ENCODE assay signal across 8 cellular contexts in genomic region chr19:11673608-11674041, GRCh38.
DNase-seq lines count a peak whose midpoint lies in the region; ATAC-seq and TF ChIP-seq lines count a peak whose summit lies in the region.

No MANE protein-coding gene starts in this region.

- H3K4me1 ChIP-seq in fibroblast of lung (ENCODE audit: control insufficient read depth, extremely low read depth, insufficient read depth, low read length), result no peaks in the 10 kb centered on the region
- no peaks in the 10 kb centered on the region for H3K4me1 ChIP-seq in muscle layer of colon (ENCODE audit: insufficient read depth, low read length)

- no peak overlapping the region for H3K9ac ChIP-seq in fibroblast of lung (ENCODE audit: insufficient read depth, low read length)
- no peak overlapping the region for H3K9ac ChIP-seq in muscle layer of colon (ENCODE audit: low read length)

- no peaks in the 10 kb centered on the region for H3K79me2 ChIP-seq in fibroblast of lung (ENCODE audit: control insufficient read depth, insufficient read depth, low read length)

- peak overlapping the region; percentile 84 for H3K4me3 Mint-ChIP-seq in type B pancreatic cell

- H3K27me3 ChIP-seq in fibroblast of lung (ENCODE audit: control insufficient read depth, insufficient read depth, low read length) (no peaks in the 10 kb centered on the region), muscle layer of colon (ENCODE audit: control insufficient read depth in 1 of 2, insufficient read depth in 2 of 2, low read length in 2 of 2) (peaks cover 0 to 7% of the 10 kb centered on the region in 2 donors)

- H3K4me1 Mint-ChIP-seq in type B pancreatic cell (ENCODE audit: unreplicated experiment), result peaks cover 5% of the 10 kb centered on the region

- peak; percentile 66 to 92 for TF ChIP-seq CTCF in fibroblast of lung (conservative IDR thresholded peaks at IDR 0.05 in 1 of 2, IDR thresholded peaks at IDR 0.05 in 1 of 2; ENCODE audit: low read depth in 1 of 2, low read length in 2 of 2)
- peak; percentile 81 for TF ChIP-seq CTCF in type B pancreatic cell (conservative IDR thresholded peaks at IDR 0.05)

- no peaks in the 10 kb centered on the region for H4K20me1 ChIP-seq in fibroblast of lung (ENCODE audit: control insufficient read depth, extremely low read depth, insufficient read depth, low read length)

- peak overlapping the region; percentile 51 for H3K4me2 ChIP-seq in fibroblast of lung (ENCODE audit: extremely low read depth, insufficient read depth, low read length)

- H3K36me3 Mint-ChIP-seq in type B pancreatic cell, result peaks cover 29% of the 10 kb centered on the region

- H3K27ac Mint-ChIP-seq in type B pancreatic cell, result peak overlapping the region; percentile 50

- peak; percentile 42 to 54 for DNase-seq in activated CD4-positive, alpha-beta T cell treated with anti-CD3 and anti-CD28 coated beads, Interleukin-2, amount 50 U/mL, for 48 hours
- DNase-seq in activated CD4-positive, alpha-beta T cell treated with anti-CD3 and anti-CD28 coated beads for 1 hour, result no peak
- peak; percentile 79 for DNase-seq in SK-MEL-5 (ENCODE audit: low read depth, low spot score)
- peak; percentile 47 to 73 for DNase-seq in fibroblast of lung (ENCODE audit: low read depth in 2 of 2)
- no peak for DNase-seq in type B pancreatic cell (ENCODE audit: extremely low spot score, unreplicated experiment)
- no peak for DNase-seq in NCI-H510A treated with DMSO at 0.1 percent for 48 hours (lab: John Stamatoyannopoulos, UW)

- peak overlapping the region; percentile 57 for H2AFZ ChIP-seq in fibroblast of lung (ENCODE audit: low read length)

- in situ Hi-C loops in SK-MEL-5 (cut with HindIII; ENCODE audit: low pct_unique_long_range_greater_than_20kb, low sequenced_read_pairs), result no loop called here

- H3K9me3 Mint-ChIP-seq in type B pancreatic cell, result peaks cover 5% of the 10 kb centered on the region

- H3K36me3 ChIP-seq in fibroblast of lung (ENCODE audit: control insufficient read depth, insufficient read depth, low read length), result no peaks in the 10 kb centered on the region
- no peaks in the 10 kb centered on the region for H3K36me3 ChIP-seq in muscle layer of colon (ENCODE audit: insufficient read depth, low read length)

- no peak overlapping the region for H3K27ac ChIP-seq in fibroblast of lung (ENCODE audit: insufficient read depth, low read length)
- H3K27ac ChIP-seq in muscle layer of colon (ENCODE audit: low read depth, low read length), result no peak overlapping the region

- H3K27me3 Mint-ChIP-seq in type B pancreatic cell, result no peaks in the 10 kb centered on the region

- H3K9me3 ChIP-seq in fibroblast of lung (ENCODE audit: control insufficient read depth, insufficient read depth, low read depth, low read length), result no peaks in the 10 kb centered on the region
- no peaks in the 10 kb centered on the region for H3K9me3 ChIP-seq in muscle layer of colon (ENCODE audit: low read length)

- H3K4me3 ChIP-seq in fibroblast of lung (replicated peaks in 1 of 4; ENCODE audit: control extremely low read depth in 1 of 4, insufficient read depth in 1 of 4, low read depth in 3 of 4, low read length in 4 of 4) (peak overlapping the region; percentile 26 to 76 (median 50)), muscle layer of colon (ENCODE audit: low read depth in 1 of 2, low read length in 2 of 2) (peak overlapping the region; percentile 58 to 61)

- no peak for ATAC-seq in GM21576 (IDR thresholded peaks at IDR 0.05; ENCODE audit: unreplicated experiment)

Comparison
In these comparisons a context has a peak if more than half of its experiments do, and no peak if none do; other contexts are left out.
1. DNase-seq: peak in activated CD4-positive, alpha-beta T cell treated with anti-CD3 and anti-CD28 coated beads, Interleukin-2, amount 50 U/mL, for 48 hours (2 of 2), SK-MEL-5 (single experiment) and fibroblast of lung (2 of 2); none in activated CD4-positive, alpha-beta T cell treated with anti-CD3 and anti-CD28 coated beads for 1 hour (single experiment), type B pancreatic cell (single experiment) and NCI-H510A treated with DMSO at 0.1 percent for 48 hours (single experiment).